Comparison of ENCODE assay signal across 13 cellular contexts in genomic region chr17:8393470-8394231, GRCh38. TPM values are rescaled to one million over a fixed set of nuclear protein-coding genes. Genes with fewer than 3 reads are reported as not detected.
DNase-seq lines count a peak whose midpoint lies in the region; ATAC-seq and TF ChIP-seq lines count a peak whose summit lies in the region.
"Had no signal": no experiment of that assay in that cellular context is flagged by ENCODE, and none has a peak within 500 bp of the region (broad histone marks: within the 10 kb centered on the region; RNA-seq: fewer than 3 reads in every experiment).

No MANE protein-coding gene starts in this region.

- H3K56ac ChIP-seq in IMR-90 (ENCODE audit: extremely low read depth, insufficient read depth, low read length) = no peak overlapping the region

- no peak overlapping the region for H4K91ac ChIP-seq in IMR-90 (ENCODE audit: insufficient read depth, low read depth, low read length)

- dilution Hi-C loops in IMR-90 (cut with HindIII; ENCODE audit: low sequenced_read_pairs, unreplicated experiment) = no loop called here

- H2AFZ ChIP-seq in IMR-90 (replicated peaks; ENCODE audit: low read length, poor library complexity) = peak overlapping the region; percentile 9

- intact Hi-C loops in IMR-90 (cut with micrococcal nuclease) = no loop called here

- no peaks in the 10 kb centered on the region for H3K27me3 ChIP-seq in BLaER1 treated with 17β-estradiol and CSF1 and Interleukin-3, amounts not matched to agents 10 nM and 100 nM
- peaks cover 25% of the 10 kb centered on the region for H3K27me3 ChIP-seq in IMR-90 (ENCODE audit: control insufficient read depth, insufficient read depth, low read length)

- WGBS in IMR-90 (ENCODE audit: extremely low coverage in 2 of 2, insufficient read length in 1 of 2), 2 experiments = no CpG with 5 or more reads among the region's 8 CpGs

- CTCF ChIA-PET in IMR-90 (lab: Yijun Ruan, JAX) = interaction anchor here (0.7 kb wide), 1 partner anchor 266 kb away, joined by 3 read pairs; no protein-coding TSS in a partner anchor

- H3K4me1 ChIP-seq in BLaER1 treated with 17β-estradiol and CSF1 and Interleukin-3, amounts not matched to agents 10 nM and 100 nM = peaks cover 0 to 29% (median 22%) of the 10 kb centered on the region in 10 experiments; a peak in 18 of 20 replicates
- peaks cover 4% of the 10 kb centered on the region; the same call in 1 of the 2 replicates for H3K4me1 ChIP-seq in IMR-90 (ENCODE audit: control insufficient read depth, insufficient read depth, low read length)
- H3K4me1 ChIP-seq: Caco-2 had no signal

- no peaks in the 10 kb centered on the region for H4K20me1 ChIP-seq in BLaER1 treated with 17β-estradiol and CSF1 and Interleukin-3, amounts not matched to agents 10 nM and 100 nM
- H4K20me1 ChIP-seq in IMR-90 (ENCODE audit: insufficient read depth, low read length) = no peaks in the 10 kb centered on the region

- no peak overlapping the region for H3K18ac ChIP-seq in IMR-90 (ENCODE audit: low read depth, low read length)

- no peak overlapping the region for H3K9ac ChIP-seq in BLaER1 treated with 17β-estradiol and CSF1 and Interleukin-3, amounts not matched to agents 10 nM and 100 nM
- no peak overlapping the region for H3K9ac ChIP-seq in IMR-90 (ENCODE audit: low read depth, low read length)

- no peaks in the 10 kb centered on the region for H3K9me3 ChIP-seq in BLaER1 treated with 17β-estradiol and CSF1 and Interleukin-3, amounts not matched to agents 10 nM and 100 nM (replicated peaks in 1 of 11)
- no peaks in the 10 kb centered on the region for H3K9me3 ChIP-seq in IMR-90 (ENCODE audit: control insufficient read depth, insufficient read depth, low read length)
- H3K9me3 ChIP-seq: Caco-2 had no signal

- no peak overlapping the region for H2BK120ac ChIP-seq in IMR-90 (ENCODE audit: low read depth, low read length)

- no TSS peak for BruUV-seq in IMR-90 (replicated peaks; lab: Mats Ljungman, UMichigan)

- H3K4me2 ChIP-seq in BLaER1 treated with 17β-estradiol and CSF1 and Interleukin-3, amounts not matched to agents 10 nM and 100 nM = peak overlapping the region in 10 of 11 experiments; percentile 18 to 71 (median 51); a peak in 18 of 22 replicates
- no peak overlapping the region for H3K4me2 ChIP-seq in IMR-90 (ENCODE audit: low read depth, low read length)

- in situ Hi-C loops in IMR-90 (cut with MboI; ENCODE audit: low sequenced_read_pairs) = no loop called here

- no peak overlapping the region for H4K8ac ChIP-seq in IMR-90 (ENCODE audit: low read depth in 2 of 2, low read length in 2 of 2)

- H2BK5ac ChIP-seq in IMR-90 (ENCODE audit: low read depth, low read length, poor library complexity, severe bottlenecking) = no peak overlapping the region

- H3K36me3 ChIP-seq in BLaER1 treated with 17β-estradiol and CSF1 and Interleukin-3, amounts not matched to agents 10 nM and 100 nM = no peaks in the 10 kb centered on the region
- H3K36me3 ChIP-seq in IMR-90 (ENCODE audit: control insufficient read depth, insufficient read depth, low read length) = no peaks in the 10 kb centered on the region

- no peak overlapping the region for H3K14ac ChIP-seq in IMR-90 (replicated peaks; ENCODE audit: low read depth, low read length)

- DNase-seq in IMR-90 (peak; percentile 21), kidney tubule cell (ENCODE audit: low spot score) (peak; percentile 88)
- peak; percentile 37 to 44 for DNase-seq in activated T-cell treated with anti-CD3 and anti-CD28 coated beads, Interleukin-2, amount 50 U/mL, for 48 hours
- no peak for DNase-seq in effector CD8-positive, alpha-beta T cell (lab: John Stamatoyannopoulos, UW)
- DNase-seq: Caco-2, caudate nucleus, NCI-H2171 had no signal

- POLR2A ChIA-PET in IMR-90 (lab: Charles Lee; ENCODE audit: unreplicated experiment) = interaction anchor here (0.6 kb wide), 1 partner anchor 184 kb away, joined by 4 read pairs; no protein-coding TSS in a partner anchor

- H3K9me1 ChIP-seq in IMR-90 (ENCODE audit: insufficient read depth, low read length) = no peaks in the 10 kb centered on the region

- peak overlapping the region in 4 of 11 experiments; percentile 12 to 32 (median 25); a peak in 4 of 22 replicates for H3K27ac ChIP-seq in BLaER1 treated with 17β-estradiol and CSF1 and Interleukin-3, amounts not matched to agents 10 nM and 100 nM
- H3K27ac ChIP-seq in IMR-90 (ENCODE audit: insufficient read depth, low read length) = no peak overlapping the region

- no peak for TF ChIP-seq RAD21 in IMR-90 (IDR thresholded peaks at IDR 0.05; ENCODE audit: low read length)

- H3K79me1 ChIP-seq in IMR-90 (ENCODE audit: low read depth in 1 of 2, low read length in 2 of 2) = no peaks in the 10 kb centered on the region

- no peak for TF ChIP-seq CTCF in IMR-90 (conservative IDR thresholded peaks at IDR 0.05; ENCODE audit: low read depth, low read length)

- H4K5ac ChIP-seq in IMR-90 (ENCODE audit: low read depth, low read length) = no peak overlapping the region

- H2AK5ac ChIP-seq in IMR-90 (ENCODE audit: low read depth, low read length) = no peak overlapping the region; the same call in 1 of the 2 replicates

- TF ChIP-seq POLR2A in IMR-90 (IDR thresholded peaks at IDR 0.05; ENCODE audit: low read depth, low read length) = no peak

- H3K4ac ChIP-seq in IMR-90 (ENCODE audit: low read depth, low read length) = no peak overlapping the region

- H2BK20ac ChIP-seq in IMR-90 (ENCODE audit: low read depth, low read length) = no peak overlapping the region

- no peak overlapping the region for H2AK9ac ChIP-seq in IMR-90 (replicated peaks; ENCODE audit: low read depth, low read length, poor library complexity)

- H3K23ac ChIP-seq in IMR-90 (ENCODE audit: low read depth, low read length) = no peak overlapping the region

- H3K4me3 ChIP-seq in BLaER1 treated with 17β-estradiol and CSF1 and Interleukin-3, amounts not matched to agents 10 nM and 100 nM = no peak overlapping the region
- no peak overlapping the region for H3K4me3 ChIP-seq in IMR-90 (ENCODE audit: insufficient read depth, low read depth, low read length)

- peak; percentile 25 for ATAC-seq in IMR-90 (ENCODE audit: low read depth)
- no peak for ATAC-seq in HG03521 (IDR thresholded peaks at IDR 0.05; ENCODE audit: unreplicated experiment)
- ATAC-seq in HG02759 (IDR thresholded peaks at IDR 0.05; ENCODE audit: unreplicated experiment) = no peak
- no peak for ATAC-seq in GM18907 (IDR thresholded peaks at IDR 0.05; ENCODE audit: unreplicated experiment)

- no peak overlapping the region for H2BK15ac ChIP-seq in IMR-90 (ENCODE audit: low read depth, low read length)

TF ChIP-seq in IMR-90, 13 proteins besides CTCF, POLR2A, EP300 and RAD21:
- TF ChIP-seq FOS (IDR thresholded peaks at IDR 0.05; ENCODE audit: low read depth, low read length) = no peak
- no peak for TF ChIP-seq RCOR1 (IDR thresholded peaks at IDR 0.05; ENCODE audit: insufficient replicate concordance, low read length)
- TF ChIP-seq CEBPB (IDR thresholded peaks at IDR 0.05; ENCODE audit: low read depth, low read length) = no peak
- TF ChIP-seq NFE2L2 (IDR thresholded peaks at IDR 0.05; ENCODE audit: low read depth, low read length) = no peak
- no peak for TF ChIP-seq ELK1 (IDR thresholded peaks at IDR 0.05; ENCODE audit: borderline replicate concordance, low read depth, low read length)
- no peak for TF ChIP-seq CHD1 (IDR thresholded peaks at IDR 0.05; ENCODE audit: low read depth, low read length)
- no peak for TF ChIP-seq SMC3 (IDR thresholded peaks at IDR 0.05; ENCODE audit: low read depth, low read length)
- TF ChIP-seq RFX5 (IDR thresholded peaks at IDR 0.05; ENCODE audit: low read depth, low read length) = no peak
- TF ChIP-seq MXI1 (IDR thresholded peaks at IDR 0.05; ENCODE audit: borderline replicate concordance, low read depth, low read length) = no peak

RNA-seq across cellular contexts. Expression of gene RNF222, which starts 4.0 kb away (rescaled TPM):
- total RNA-seq in IMR-90 (2012; rRNA removed) = not detected in 2 replicates
- polyA plus RNA-seq in IMR-90 (2012; rRNA removed) = not detected in 2 replicates
- polyA plus RNA-seq in IMR-90 (2012; cell fraction: cytosol; rRNA removed) = not detected in 2 replicates
- 0.03 TPM in 1 of 2 replicates, not detected in the other for polyA plus RNA-seq in IMR-90 (2012; cell fraction: nucleus; rRNA removed; ENCODE audit: low replicate concordance)
- total RNA-seq: Caco-2, skeletal muscle tissue, ureter had no signal

RNA-seq across cellular contexts. Expression of gene RPL26, which starts 10.7 kb away (rescaled TPM):
- total RNA-seq in IMR-90 (2012; rRNA removed) = 5,013 and 5,721 TPM in 2 replicates
- polyA plus RNA-seq in IMR-90 (2012; rRNA removed) = 3,797 and 4,763 TPM in 2 replicates
- polyA plus RNA-seq in IMR-90 (2012; cell fraction: cytosol; rRNA removed) = 1,326 and 3,570 TPM in 2 replicates
- polyA plus RNA-seq in IMR-90 (2012; cell fraction: nucleus; rRNA removed; ENCODE audit: low replicate concordance) = 132 and 1,784 TPM in 2 replicates

RNA-seq across cellular contexts. Expression of gene NDEL1, which starts 42.0 kb away (rescaled TPM):
- 28.9 and 40.3 TPM in 2 replicates for total RNA-seq in IMR-90 (2012; rRNA removed)
- 95.6 and 97.7 TPM in 2 replicates for polyA plus RNA-seq in IMR-90 (2012; rRNA removed)
- 53.9 and 88.1 TPM in 2 replicates for polyA plus RNA-seq in IMR-90 (2012; cell fraction: cytosol; rRNA removed)
- 152 and 190 TPM in 2 replicates for polyA plus RNA-seq in IMR-90 (2012; cell fraction: nucleus; rRNA removed; ENCODE audit: low replicate concordance)

RNA-seq across cellular contexts. Expression of gene ODF4, which starts 54.0 kb away (rescaled TPM):
- total RNA-seq in IMR-90 (2012; rRNA removed) = not detected in 2 replicates
- polyA plus RNA-seq in IMR-90 (2012; rRNA removed) = not detected in 2 replicates
- not detected in 2 replicates for polyA plus RNA-seq in IMR-90 (2012; cell fraction: cytosol; rRNA removed)
- polyA plus RNA-seq in IMR-90 (2012; cell fraction: nucleus; rRNA removed; ENCODE audit: low replicate concordance) = not detected in 2 replicates
- total RNA-seq: Caco-2, skeletal muscle tissue, ureter had no signal
